Comparison of ENCODE assay signal across 7 cellular contexts in genomic region chr11:18395735-18396504, GRCh38. TPM values are rescaled to one million over a fixed set of nuclear protein-coding genes. Genes with fewer than 3 reads are reported as not detected.
DNase-seq lines count a peak whose midpoint lies in the region; ATAC-seq, FAIRE-seq and TF ChIP-seq lines count a peak whose summit lies in the region.

No MANE protein-coding gene starts in this region.

- H3K4me1 ChIP-seq in hepatocyte (ENCODE audit: insufficient read depth): peaks cover 14% of the 10 kb centered on the region

- DNase-seq in GM18507 (ENCODE audit: extremely low spot score, insufficient read length, low read depth) (peak; percentile 93), NCI-H2029 treated with DMSO at 0.1 percent for 48 hours (lab: John Stamatoyannopoulos, UW) (peak; percentile 93), T1000 (lab: John Stamatoyannopoulos, UW) (peak; percentile 92), astrocyte of the hippocampus (ENCODE audit: low read depth, low spot score) (peak; percentile 100), hepatocyte (ENCODE audit: low spot score) (peak; percentile 99), renal cortical epithelial cell (ENCODE audit: low read depth) (peak; percentile 97)

- H3K4me2 ChIP-seq in hepatocyte: peak overlapping the region; percentile 85

- no peaks in the 10 kb centered on the region for H3K9me2 ChIP-seq in hepatocyte (replicated peaks; ENCODE audit: insufficient read depth)

- peak overlapping the region; percentile 44 for H3K4me3 ChIP-seq in hepatocyte

- peaks cover 38% of the 10 kb centered on the region for H4K20me1 ChIP-seq in hepatocyte (ENCODE audit: insufficient read depth, poor library complexity, severe bottlenecking)

- FAIRE-seq in GM18507 (lab: Jason Lieb, UNC): peak; percentile 92

- WGBS in hepatocyte (ENCODE audit: low lambda C conversion rate, missing lambda C conversion rate): under 1% methylated on average over 46 of the region's 46 CpGs

- no peaks in the 10 kb centered on the region for H3K27me3 ChIP-seq in hepatocyte

- peaks cover 41% of the 10 kb centered on the region for H3K79me2 ChIP-seq in hepatocyte

- peak overlapping the region; percentile 93 for H3K27ac ChIP-seq in hepatocyte

- H3K9me3 ChIP-seq in hepatocyte (ENCODE audit: low read depth): no peaks in the 10 kb centered on the region

- H2AFZ ChIP-seq in hepatocyte: peak overlapping the region; percentile 14

- TF ChIP-seq CTCF in hepatocyte (IDR thresholded peaks at IDR 0.05; ENCODE audit: poor library complexity): no peak

- ATAC-seq in HG02981 (IDR thresholded peaks at IDR 0.05; ENCODE audit: unreplicated experiment): peak; percentile 63

- H3K36me3 ChIP-seq in hepatocyte (replicated peaks; ENCODE audit: insufficient read depth, low read depth): no peaks in the 10 kb centered on the region

RNA-seq across cellular contexts. Expression of gene LDHA, which starts 1.6 kb away (rescaled TPM):
- 380 and 421 TPM in 2 replicates for total RNA-seq in hepatocyte
- 727 and 746 TPM in 2 replicates for polyA plus RNA-seq in hepatocyte
- 1,349 and 2,674 TPM in 2 replicates for total RNA-seq in renal cortical epithelial cell

RNA-seq across cellular contexts. Expression of gene LDHC, which starts 16.2 kb away (rescaled TPM):
- total RNA-seq in hepatocyte (0.57 and 2.6 TPM in 2 replicates), renal cortical epithelial cell (0.20 TPM in 1 of 2 replicates, not detected in the other)
- 1.7 and 2.9 TPM in 2 replicates for polyA plus RNA-seq in hepatocyte

RNA-seq across cellular contexts. Expression of gene LDHAL6A, which starts 59.7 kb away (rescaled TPM):
- total RNA-seq in hepatocyte (not detected in 2 replicates), renal cortical epithelial cell (not detected in 2 replicates)
- polyA plus RNA-seq in hepatocyte: 0.06 TPM in 1 of 2 replicates, not detected in the other

Comparison
In these comparisons a context has a peak if more than half of its experiments do, and no peak if none do; other contexts are left out.
1. Peak in every context shown above with its lines: DNase-seq, ATAC-seq, H3K4me3 ChIP-seq and H3K27ac ChIP-seq.